ENCODE assay signal across 8 cellular contexts in genomic region chr1:19448491-19449439, GRCh38. TPM values are rescaled to one million over a fixed set of nuclear protein-coding genes. Genes with fewer than 3 reads are reported as not detected.
A peak's percentile ranks its signal among the peaks of the same experiment; 100 is the strongest.
DNase-seq lines count a peak whose midpoint lies in the region; ATAC-seq lines count a peak whose summit lies in the region.

No MANE protein-coding gene starts in this region.

- H3K4me1 ChIP-seq in adipocyte (ENCODE audit: control insufficient read depth, insufficient read depth, low read length) = peaks cover 66% of the 10 kb centered on the region

- H3K36me3 ChIP-seq in adipocyte (ENCODE audit: control insufficient read depth, insufficient read depth, low read length, severe bottlenecking) = no peaks in the 10 kb centered on the region

- H3K9ac ChIP-seq in adipocyte (ENCODE audit: low read length) = peak overlapping the region; percentile 57

- H3K4me3 ChIP-seq in adipocyte (ENCODE audit: low read length) (peak overlapping the region; percentile 14), skeletal muscle cell (ENCODE audit: low read depth, low read length) (no peak overlapping the region)

- intact Hi-C loops in left ventricle myocardium superior (cut with micrococcal nuclease) = no loop called here

- ATAC-seq in left ventricle myocardium superior = peak; percentile 57
- ATAC-seq in HG03097 (IDR thresholded peaks at IDR 0.05; ENCODE audit: low FRiP score, unreplicated experiment) = no peak
- ATAC-seq in HG02885 (IDR thresholded peaks at IDR 0.05; ENCODE audit: poor library complexity, unreplicated experiment) = no peak

- no peaks in the 10 kb centered on the region for H3K27me3 ChIP-seq in adipocyte (replicated peaks; ENCODE audit: control insufficient read depth, insufficient read depth, low read length)

- no peaks in the 10 kb centered on the region for H3K9me3 ChIP-seq in adipocyte (ENCODE audit: control insufficient read depth, low read length)

- DNase-seq in stimulated activated CD4-positive, alpha-beta T cell treated with anti-CD3 and anti-CD28 coated beads, Interleukin-4, amount 100 ng/mL, for 24 hours = peak; percentile 52
- no peak for DNase-seq in stimulated activated CD4-positive, alpha-beta T cell treated with anti-CD3 and anti-CD28 coated beads, Interleukin-12 subunit alpha, Interleukin-12 subunit beta, amount 100 ng/mL, for 4 hours
- DNase-seq in adipocyte (ENCODE audit: low read depth) = peak; percentile 97
- peak; percentile 75 for DNase-seq in left ventricle myocardium superior
- DNase-seq in skeletal muscle cell (ENCODE audit: low read depth) = peak; percentile 67
- no peak for DNase-seq in NCI-H774 (lab: John Stamatoyannopoulos, UW)

RNA-seq across cellular contexts. Expression of gene CAPZB, which starts 36.6 kb away (rescaled TPM):
- 252 TPM for total RNA-seq in left ventricle myocardium superior

Comparison
In these comparisons a context has a peak if more than half of its experiments do, and no peak if none do; other contexts are left out.
1. DNase-seq: peak in stimulated activated CD4-positive, alpha-beta T cell treated with anti-CD3 and anti-CD28 coated beads, Interleukin-4, amount 100 ng/mL, for 24 hours (single experiment), adipocyte (single experiment), left ventricle myocardium superior (single experiment) and skeletal muscle cell (single experiment); none in stimulated activated CD4-positive, alpha-beta T cell treated with anti-CD3 and anti-CD28 coated beads, Interleukin-12 subunit alpha, Interleukin-12 subunit beta, amount 100 ng/mL, for 4 hours (single experiment) and NCI-H774 (single experiment).